In the genomic region with DNA sequence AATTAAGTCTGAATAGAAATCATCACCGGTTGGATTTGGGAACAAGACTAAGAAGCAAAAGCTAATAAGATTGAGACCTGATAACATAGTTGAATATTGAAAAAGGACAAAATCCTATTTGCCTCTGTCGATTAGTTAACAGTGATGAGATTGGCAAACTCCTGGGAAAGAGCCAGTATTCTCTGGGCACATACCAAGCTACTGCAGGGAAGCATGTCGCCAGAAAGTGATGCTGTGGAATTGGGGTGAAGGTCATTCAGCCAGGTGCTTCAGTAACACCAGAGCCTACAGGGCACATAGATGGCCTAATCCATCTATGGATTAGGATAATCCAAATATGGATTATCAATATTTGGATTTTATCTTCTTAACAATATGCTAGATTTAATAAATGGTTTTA, we compare ENCODE assay signal across 28 cellular contexts.
"Had no signal": no experiment of that assay in that cellular context is flagged by ENCODE, and none has a peak within 500 bp of the region (broad histone marks: within the 10 kb centered on the region; RNA-seq: fewer than 3 reads in every experiment).

No MANE protein-coding gene starts in this region.

- ATAC-seq: Panc1, Right ventricle myocardium inferior, SK-N-SH treated with all-trans-retinoic acid at 6 μM for 48 hours, T-cell had no signal

- DNase-seq: Karpas-422, MM.1S, MV-4-11, NCI-H1092, NCI-H1105, NCI-H1417 treated with DMSO at 0.1 percent for 48 hours, NCI-H1436 treated with DMSO at 0.1 percent for 48 hours, NCI-H1694 treated with DMSO at 0.1 percent for 48 hours, NCI-H187 treated with DMSO at 0.1 percent for 48 hours, NCI-H2029, NCI-H2081, NCI-H2171 treated with DMSO at 0.1 percent for 48 hours, NCI-H2227 treated with DMSO at 0.1 percent for 48 hours, NCI-H345, NCI-H446, NCI-H524 treated with DMSO at 0.1 percent for 48 hours, NCI-H774, PC-9, SHP77, SIG-M5, SJCRH30, T-cell had no signal

- H3K27ac ChIP-seq: KMS-11, PC-9, RWPE1, SJCRH30, SK-N-MC had no signal
